In genomic region chr15:43483306-43484128, GRCh38 we compare ENCODE assay signal across 9 cellular contexts. TPM values are rescaled to one million over a fixed set of nuclear protein-coding genes. Genes with fewer than 3 reads are reported as not detected.
DNase-seq lines count a peak whose midpoint lies in the region; ATAC-seq and TF ChIP-seq lines count a peak whose summit lies in the region.
"Had no signal": no experiment of that assay in that cellular context is flagged by ENCODE, and none has a peak within 500 bp of the region (broad histone marks: within the 10 kb centered on the region; RNA-seq: fewer than 3 reads in every experiment).

No MANE protein-coding gene starts in this region.

- no peak for TF ChIP-seq POLR2A in testis (IDR thresholded peaks at IDR 0.05)

- H3K79me2 ChIP-seq in OCI-LY7 (ENCODE audit: insufficient read depth, low read depth, low read length): no peaks in the 10 kb centered on the region

- intact Hi-C loops in OCI-LY7 (cut with micrococcal nuclease; ENCODE audit: unreplicated experiment) (no loop called here), testis (cut with DNase I; ENCODE audit: low total_unique reads) (no loop called here)

- no peak overlapping the region for H3K27ac ChIP-seq in OCI-LY7 (ENCODE audit: low read depth, low read length, poor library complexity, severe bottlenecking)
- no peak overlapping the region for H3K27ac ChIP-seq in testis

- H3K4me1 Mint-ChIP-seq in activated CD8-positive, alpha-beta memory T cell treated with anti-CD3 and anti-CD28 coated beads, Interleukin-2, amount 10 ng/mL, durations not matched to agents 7 days and 5 days: peaks cover 2% of the 10 kb centered on the region

- H3K4me3 Mint-ChIP-seq in activated CD8-positive, alpha-beta memory T cell treated with anti-CD3 and anti-CD28 coated beads, Interleukin-2, amount 10 ng/mL, durations not matched to agents 7 days and 5 days: no peak overlapping the region
- H3K4me3 Mint-ChIP-seq: activated B cell treated with CpG ODN at 0.5 μM for 24 hours had no signal

- POLR2A ChIA-PET in OCI-LY7 (lab: Charles Lee): no interaction called here

- peak overlapping the region; percentile 5 for H3K27ac Mint-ChIP-seq in activated CD8-positive, alpha-beta memory T cell treated with anti-CD3 and anti-CD28 coated beads, Interleukin-2, amount 10 ng/mL, durations not matched to agents 7 days and 5 days
- H3K27ac Mint-ChIP-seq: activated B cell treated with CpG ODN at 0.5 μM for 24 hours had no signal

- TF ChIP-seq CTCF in OCI-LY7 (conservative IDR thresholded peaks at IDR 0.05; ENCODE audit: low read length): peak; percentile 87
- peak; percentile 44 for TF ChIP-seq CTCF in fibroblast of mammary gland (conservative IDR thresholded peaks at IDR 0.05; ENCODE audit: control insufficient read depth, insufficient read depth, low read depth, low read length)
- TF ChIP-seq CTCF in testis (IDR thresholded peaks at IDR 0.05): peak in 2 of 3 experiments; percentile 24 to 26

- no peak for ATAC-seq in activated CD8-positive, alpha-beta memory T cell treated with anti-CD3 and anti-CD28 coated beads, Interleukin-2, amount 10 ng/mL, durations not matched to agents 7 days and 5 days
- no peak for ATAC-seq in HG03196 (IDR thresholded peaks at IDR 0.05; ENCODE audit: unreplicated experiment)
- ATAC-seq in HG03520 (IDR thresholded peaks at IDR 0.05; ENCODE audit: unreplicated experiment): no peak

- H3K4me3 ChIP-seq in OCI-LY7 (ENCODE audit: low read depth, low read length, poor library complexity, severe bottlenecking): no peak overlapping the region
- no peak overlapping the region for H3K4me3 ChIP-seq in fibroblast of mammary gland (ENCODE audit: control insufficient read depth, low read depth, low read length)
- H3K4me3 ChIP-seq in testis: no peak overlapping the region

- H3K9me3 ChIP-seq in OCI-LY7 (ENCODE audit: low read length) (no peaks in the 10 kb centered on the region), testis (no peaks in the 10 kb centered on the region)

- H3K4me2 ChIP-seq in OCI-LY7 (ENCODE audit: low read length): no peak overlapping the region

- WGBS in testis, 2 donors: 64 to 73% methylated on average over 4 of the region's 4 CpGs

- no peaks in the 10 kb centered on the region for H3K27me3 ChIP-seq in testis

- no peak overlapping the region for H2AFZ ChIP-seq in OCI-LY7 (ENCODE audit: low read length)

- H3K27me3 Mint-ChIP-seq in activated CD8-positive, alpha-beta memory T cell treated with anti-CD3 and anti-CD28 coated beads, Interleukin-2, amount 10 ng/mL, durations not matched to agents 7 days and 5 days: no peaks in the 10 kb centered on the region
- H3K27me3 Mint-ChIP-seq: activated B cell treated with CpG ODN at 0.5 μM for 24 hours had no signal

- H3K36me3 Mint-ChIP-seq in activated CD8-positive, alpha-beta memory T cell treated with anti-CD3 and anti-CD28 coated beads, Interleukin-2, amount 10 ng/mL, durations not matched to agents 7 days and 5 days: peaks cover 16% of the 10 kb centered on the region

- no peak for DNase-seq in activated CD8-positive, alpha-beta memory T cell treated with anti-CD3 and anti-CD28 coated beads, Interleukin-2, amount 10 ng/mL, durations not matched to agents 7 days and 5 days
- no peak for DNase-seq in activated CD8-positive, alpha-beta memory T cell treated with anti-CD3 and anti-CD28 coated beads, Interleukin-2, amount 50 U/mL, for 48 hours
- peak; percentile 45 for DNase-seq in OCI-LY7 (ENCODE audit: low spot score)
- DNase-seq in fibroblast of mammary gland (ENCODE audit: low read depth): peak; percentile 50
- no peak for DNase-seq in testis
- no peak for DNase-seq in SIG-M5 treated with dmso at 0.1 percent for 504 hours (lab: John Stamatoyannopoulos, UW; ENCODE audit: unreplicated experiment)
- DNase-seq: activated B cell treated with CpG ODN at 0.5 μM for 24 hours had no signal

- BruUV-seq in OCI-LY7 (replicated peaks; lab: Mats Ljungman, UMichigan): no TSS peak

- CTCF ChIA-PET in activated CD8-positive, alpha-beta memory T cell treated with anti-CD3 and anti-CD28 coated beads, Interleukin-2, amount 10 ng/mL, durations not matched to agents 7 days and 5 days (lab: Charles Lee): interaction anchor here (1.0 to 1.2 kb wide), 2 partner anchors 10 to 30 kb away, joined by 3 read pairs; partner anchors contain the start of gene TP53BP1
- CTCF ChIA-PET in OCI-LY7 (lab: Charles Lee; ENCODE audit: unreplicated experiment): no interaction called here

- H3K9me2 ChIP-seq in OCI-LY7 (ENCODE audit: insufficient read depth, low read length): no peaks in the 10 kb centered on the region

- no peaks in the 10 kb centered on the region for H3K9me3 Mint-ChIP-seq in activated CD8-positive, alpha-beta memory T cell treated with anti-CD3 and anti-CD28 coated beads, Interleukin-2, amount 10 ng/mL, durations not matched to agents 7 days and 5 days (ENCODE audit: low read depth)
- H3K9me3 Mint-ChIP-seq: activated B cell treated with CpG ODN at 0.5 μM for 24 hours had no signal

- H3K4me1 ChIP-seq in OCI-LY7 (ENCODE audit: insufficient read depth, low read length, poor library complexity, severe bottlenecking): no peaks in the 10 kb centered on the region
- peaks cover 7% of the 10 kb centered on the region for H3K4me1 ChIP-seq in testis

- H3K36me3 ChIP-seq in OCI-LY7 (ENCODE audit: insufficient read depth, low read length): peaks cover 67% of the 10 kb centered on the region
- H3K36me3 ChIP-seq in testis (ENCODE audit: low read depth, missing control alignments): no peaks in the 10 kb centered on the region

- no peaks in the 10 kb centered on the region for H4K20me1 ChIP-seq in OCI-LY7 (ENCODE audit: insufficient read depth, low read length)

RNA-seq across cellular contexts. Expression of gene TP53BP1, which starts 9.4 kb away (rescaled TPM):
- total RNA-seq in activated CD8-positive, alpha-beta memory T cell treated with anti-CD3 and anti-CD28 coated beads, Interleukin-2, amount 10 ng/mL, durations not matched to agents 7 days and 5 days: 10 to 100 TPM; 23.3 to 25.8 TPM
- total RNA-seq in OCI-LY7 (2014; rRNA removed; shearing (Covaris generic)): 69.3 and 88.1 TPM in 2 replicates
- total RNA-seq in OCI-LY7 (2022) (51.8 and 55.1 TPM in 2 replicates), testis (100 to 1,000 TPM; 112 to 133 TPM)
- polyA plus RNA-seq in testis (ENCODE audit: insufficient read depth, low read depth, low replicate concordance): 50.0 TPM

RNA-seq across cellular contexts. Expression of gene MAP1A, which starts 33.9 kb away (rescaled TPM):
- total RNA-seq in activated CD8-positive, alpha-beta memory T cell treated with anti-CD3 and anti-CD28 coated beads, Interleukin-2, amount 10 ng/mL, durations not matched to agents 7 days and 5 days: 1 to 10 TPM; 3.0 to 7.8 TPM
- 3.8 and 4.0 TPM in 2 replicates for total RNA-seq in OCI-LY7 (2014; rRNA removed; shearing (Covaris generic))
- total RNA-seq in OCI-LY7 (2022) (2.7 and 3.3 TPM in 2 replicates), testis (10 to 100 TPM; 17.7 to 19.1 TPM)
- 11.4 TPM for polyA plus RNA-seq in testis (ENCODE audit: insufficient read depth, low read depth, low replicate concordance)

Comparison
In these comparisons a context has a peak if more than half of its experiments do, and no peak if none do; other contexts are left out.
1. DNase-seq: peak in OCI-LY7 (single experiment) and fibroblast of mammary gland (single experiment); none in activated CD8-positive, alpha-beta memory T cell treated with anti-CD3 and anti-CD28 coated beads, Interleukin-2, amount 10 ng/mL, durations not matched to agents 7 days and 5 days (single experiment), activated CD8-positive, alpha-beta memory T cell treated with anti-CD3 and anti-CD28 coated beads, Interleukin-2, amount 50 U/mL, for 48 hours (single experiment), testis (single experiment) and SIG-M5 treated with dmso at 0.1 percent for 504 hours (single experiment).
2. CTCF ChIP-seq: peak in every context shown above with its lines; median percentile 87 in OCI-LY7; 44 in fibroblast of mammary gland; 25 in testis.